In the genomic region with DNA sequence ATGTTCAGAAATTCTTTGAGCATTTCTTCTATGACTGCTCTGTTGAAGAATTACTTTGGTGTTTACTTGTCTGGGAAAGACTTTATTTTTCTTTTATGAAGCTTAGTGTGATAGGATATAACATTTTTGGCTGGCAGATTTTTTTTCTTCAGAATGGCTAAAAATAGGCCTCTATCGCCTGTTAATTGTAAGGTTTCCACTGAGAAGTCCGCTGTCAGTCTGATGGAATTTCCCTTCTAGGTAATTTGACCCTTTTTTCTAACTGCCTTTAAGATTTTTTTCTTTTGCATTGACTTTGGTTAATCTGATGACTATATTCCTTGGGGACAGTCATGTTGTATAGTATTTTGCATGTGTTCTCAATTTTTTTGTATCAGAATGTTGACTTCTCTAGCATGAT, we compare ENCODE assay signal across 11 cellular contexts.
"Had no signal": no experiment of that assay in that cellular context is flagged by ENCODE, and none has a peak within 500 bp of the region (broad histone marks: within the 10 kb centered on the region; RNA-seq: fewer than 3 reads in every experiment).

No MANE protein-coding gene starts in this region.

- H3K9ac ChIP-seq: GM23248 had no signal

- DNase-seq: GM23248, GOT3, H7, H9, HCEC 1CT, HFFc6 had no signal

- H3K4me3 ChIP-seq: GM23248, GM23338, HAP-1 had no signal

- H3K4me1 Mint-ChIP-seq: GM23338, H9 had no signal

- ATAC-seq: GM23338, HCT116 had no signal

- H2AFZ ChIP-seq: GM23248, GM23338 had no signal

- H3K4me3 Mint-ChIP-seq: GM23338, H9, HFFc6 had no signal

- H3K27ac ChIP-seq: GM23248 had no signal

- H3K36me3 ChIP-seq: HAP-1 had no signal

- H3K4me2 ChIP-seq: GM23338 had no signal

- H3K4me1 ChIP-seq: HAP-1 had no signal

- FAIRE-seq: H1, H54 had no signal

- H3K27ac Mint-ChIP-seq: GM23338, H9, HFFc6 had no signal

- H3K9me3 ChIP-seq: HAP-1 had no signal
